In genomic region chr9:130307667-130307943, GRCh38 we compare ENCODE assay signal across 27 cellular contexts. TPM values are rescaled to one million over a fixed set of nuclear protein-coding genes. Genes with fewer than 3 reads are reported as not detected.
"Had no signal": no experiment of that assay in that cellular context is flagged by ENCODE, and none has a peak within 500 bp of the region (broad histone marks: within the 10 kb centered on the region; RNA-seq: fewer than 3 reads in every experiment).

No MANE protein-coding gene starts in this region.

- H3K36me3 ChIP-seq: neutrophil, pancreas, prostate gland, right lobe of liver, stomach, thoracic aorta, thyroid gland, tibial nerve, upper lobe of left lung, vagina had no signal

- ATAC-seq: natural killer cell treated with Interleukin-12 subunit alpha and Interleukin-12 subunit beta and Interleukin-15 and Interleukin-18, amount 100 ng/mL, for 72 hours; pancreas; right cardiac atrium; stimulated activated effector memory CD8-positive, alpha-beta T cell treated with anti-CD3 and anti-CD28 coated beads, Interleukin-12 subunit alpha, Interleukin-12 subunit beta, amount 100 ng/mL, for 72 hours; stimulated activated naive B cell treated with anti-CD40 and anti-IgM and Interleukin-4, amounts not matched to agents 10 μg/mL and 1 μg/mL and 100 μg/mL, for 72 hours had no signal

- H3K9me3 ChIP-seq: neutrophil, pancreas, prostate gland, right lobe of liver, sigmoid colon, stomach, thoracic aorta, thyroid gland, tibial nerve, upper lobe of left lung, vagina had no signal

- H3K4me1 ChIP-seq: pancreas, prostate gland, right lobe of liver, upper lobe of left lung had no signal

- DNase-seq: nephron progenitor cell; nucleus accumbens; retina; right lobe of liver; sigmoid colon; small intestine; stimulated activated CD4-positive, alpha-beta T cell treated with anti-CD3 and anti-CD28 coated beads, Interleukin-15, amount 100 ng/mL, for 24 hours; stimulated activated CD4-positive, alpha-beta T cell treated with anti-CD3 and anti-CD28 coated beads, Interleukin-2, amount 100 ng/mL, for 24 hours; stimulated activated CD4-positive, alpha-beta T cell treated with anti-CD3 and anti-CD28 coated beads, Interleukin-2, amount 100 ng/mL, for 48 hours; stimulated activated CD4-positive, alpha-beta T cell treated with anti-CD3 and anti-CD28 coated beads, Interleukin-4, amount 100 ng/mL, for 24 hours; stimulated activated naive B cell treated with anti-CD40 and anti-IgM and Interleukin-4, amounts not matched to agents 10 μg/mL and 1 μg/mL and 100 μg/mL, for 72 hours; stimulated activated naive CD4-positive, alpha-beta T cell treated with Interleukin-2 at 50 U/mL for 16 hours; stomach; thyroid gland; trophoblast cell; upper lobe of left lung had no signal

- FAIRE-seq: pancreas, small intestine, urothelium cell line had no signal

- H3K27ac ChIP-seq: neutrophil, pancreas, prostate gland, right lobe of liver, stomach, thoracic aorta, thyroid gland, tibial nerve, upper lobe of left lung, vagina had no signal

- H3K27me3 ChIP-seq: neutrophil, pancreas, right lobe of liver, sigmoid colon, thyroid gland, tibial nerve, upper lobe of left lung, vagina had no signal

- H3K4me3 ChIP-seq: pancreas, prostate gland, right lobe of liver, sigmoid colon, stomach, thoracic aorta, thyroid gland, tibial nerve, upper lobe of left lung, vagina had no signal

RNA-seq across cellular contexts. Expression of gene HMCN2, which starts 42.0 kb away (rescaled TPM):
- total RNA-seq: natural killer cell treated with Interleukin-12 subunit alpha and Interleukin-12 subunit beta and Interleukin-15 and Interleukin-18, amount 100 ng/mL, for 72 hours; neural crest cell had no signal
